ENCODE assay signal across 8 cellular contexts in the genomic region with DNA sequence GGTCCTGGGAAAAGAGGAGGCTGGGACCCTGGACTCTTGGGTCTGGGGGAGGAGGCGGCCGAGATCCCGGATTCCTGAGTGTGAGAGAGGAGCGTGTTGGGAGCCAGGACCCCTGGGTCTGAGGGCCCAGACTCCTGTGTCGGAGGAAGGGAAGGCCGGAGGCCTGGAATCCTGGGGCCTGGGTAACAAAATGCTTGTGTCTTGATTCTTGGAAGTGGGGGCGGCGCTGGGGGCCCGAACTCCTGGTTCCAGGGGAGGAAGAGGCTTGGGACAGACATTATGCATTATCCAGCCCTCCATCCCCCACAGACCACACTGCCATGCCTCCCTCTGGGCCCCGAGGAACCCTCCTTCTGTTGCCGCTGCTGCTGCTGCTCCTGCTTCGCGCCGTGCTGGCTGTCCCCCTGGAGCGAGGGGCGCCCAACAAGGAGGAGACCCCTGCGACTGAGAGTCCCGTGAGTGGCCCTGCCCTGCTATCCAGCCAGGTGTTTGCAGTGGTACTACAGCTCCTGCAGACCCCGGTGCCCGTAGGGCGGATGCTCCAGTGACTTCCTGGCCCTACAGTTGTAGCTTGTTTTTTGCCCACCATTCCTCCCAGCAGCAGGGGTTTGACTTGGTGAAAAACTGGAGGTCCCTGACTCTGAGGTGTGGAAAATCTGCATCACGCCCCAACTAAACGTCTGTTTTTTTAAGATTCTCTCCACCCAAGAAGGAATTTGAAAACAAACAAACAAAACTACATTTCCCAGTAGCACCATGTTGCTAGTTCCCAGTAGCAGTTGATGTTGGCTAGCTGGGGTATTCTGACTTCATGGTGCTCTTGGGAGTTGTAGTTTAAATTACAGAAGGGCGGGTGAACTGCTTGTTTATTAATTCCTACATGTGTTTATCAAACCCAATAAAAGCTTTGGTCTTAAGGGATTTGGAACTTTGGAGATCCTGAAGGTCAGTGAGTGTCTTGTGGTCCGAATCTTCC. TPM values are rescaled to one million over a fixed set of nuclear protein-coding genes. Genes with fewer than 3 reads are reported as not detected.
A peak's percentile ranks its signal among the peaks of the same experiment; 100 is the strongest.
DNase-seq lines count a peak whose midpoint lies in the region; ATAC-seq and TF ChIP-seq lines count a peak whose summit lies in the region.

No MANE protein-coding gene starts in this region.

- ATAC-seq in Panc1: peak; percentile 36
- ATAC-seq in left lung: peak; percentile 23
- ATAC-seq in HG02885 (IDR thresholded peaks at IDR 0.05; ENCODE audit: poor library complexity, unreplicated experiment): no peak
- ATAC-seq in GM21576 (IDR thresholded peaks at IDR 0.05; ENCODE audit: unreplicated experiment): no peak

- CTCF ChIA-PET in Panc1 (lab: Charles Lee): no interaction called here

- POLR2A ChIA-PET in Panc1 (lab: Charles Lee): interaction anchor here (0.5 kb wide), 1 partner anchor 17 kb away, joined by 8 read pairs; no protein-coding TSS in a partner anchor

- DNase-seq in stimulated activated CD4-positive, alpha-beta T cell treated with anti-CD3 and anti-CD28 coated beads, Interleukin-2, amount 100 ng/mL, for 24 hours: peak; percentile 13 to 23
- no peak for DNase-seq in stimulated activated CD4-positive, alpha-beta T cell treated with anti-CD3 and anti-CD28 coated beads, Interleukin-12 subunit alpha, Interleukin-12 subunit beta, amount 100 ng/mL, for 4 hours
- DNase-seq in Panc1 (ENCODE audit: low read depth, low spot score) (no peak), left lung (no peak), substantia nigra (lab: John Stamatoyannopoulos, UW) (peak in 5 of 49 donors; percentile 5 to 32 (median 16))
- peak; percentile 40 for DNase-seq in central memory CD4-positive, alpha-beta T cell

- H3K27ac ChIP-seq in Panc1 (ENCODE audit: low read length) (peak overlapping the region; percentile 86), left lung (peak overlapping the region; percentile 90 to 93), substantia nigra (ENCODE audit: low read depth, low read length, poor library complexity, severe bottlenecking) (peak overlapping the region; percentile 93)

- TSS peak; percentile 94 for BruUV-seq in Panc1 (replicated peaks; lab: Mats Ljungman, UMichigan)

- in situ Hi-C loops in Panc1 (cut with HindIII; ENCODE audit: low pct_unique_long_range_greater_than_20kb, low sequenced_read_pairs): no loop called here

- intact Hi-C loops in Panc1 (cut with micrococcal nuclease; ENCODE audit: unreplicated experiment): no loop called here
- intact Hi-C loops in left lung (cut with DNase I): no loop called here

- TF ChIP-seq CTCF in Panc1 (IDR thresholded peaks at IDR 0.05) (no peak), left lung (IDR thresholded peaks at IDR 0.05) (no peak)

- H3K27me3 ChIP-seq in Panc1 (ENCODE audit: control insufficient read depth, insufficient read depth, low read length): no peaks in the 10 kb centered on the region
- H3K27me3 ChIP-seq in left lung: peaks cover 0 to 10% of the 10 kb centered on the region in 2 donors

- 0 out of 2 replicates have a peak, but pooled peaks cover 3% of the 10 kb centered on the region for H3K4me1 ChIP-seq in Panc1 (ENCODE audit: control insufficient read depth, insufficient read depth, low read length)
- H3K4me1 ChIP-seq in left lung: peaks cover 10 to 38% of the 10 kb centered on the region in 2 donors

- no peaks in the 10 kb centered on the region for H3K9me3 ChIP-seq in Panc1 (ENCODE audit: control insufficient read depth, insufficient read depth, low read depth, low read length)
- no peaks in the 10 kb centered on the region for H3K9me3 ChIP-seq in left lung

- H3K36me3 ChIP-seq in Panc1 (ENCODE audit: control insufficient read depth, insufficient read depth, low read length) (no peaks in the 10 kb centered on the region), left lung (peaks cover 0 to 18% of the 10 kb centered on the region in 2 donors)

- H3K4me3 ChIP-seq in Panc1 (ENCODE audit: low read depth in 2 of 2, low read length in 2 of 2): peak overlapping the region; percentile 86 to 93
- peak overlapping the region; percentile 87 to 99 for H3K4me3 ChIP-seq in left lung

RNA-seq across cellular contexts. Expression of a gene that starts 0.7 kb away (rescaled TPM):
- 102 TPM for total RNA-seq in Panc1 (2021; ENCODE audit: unreplicated experiment)
- 259 TPM for polyA plus RNA-seq in Panc1 (2012; ENCODE audit: insufficient read length)
- total RNA-seq in left lung: 100 to 1,000 TPM; 286 to 331 TPM

RNA-seq across cellular contexts. Expression of a gene that starts 2.2 kb away (rescaled TPM):
- total RNA-seq in Panc1 (2021; ENCODE audit: unreplicated experiment): 0.15 TPM
- not detected for polyA plus RNA-seq in Panc1 (2012; ENCODE audit: insufficient read length)
- 1 to 10 TPM in 1 of 2 donors, under 1 TPM in 1; 0.89 to 1.2 TPM for total RNA-seq in left lung

RNA-seq across cellular contexts. Expression of a gene that starts 28.5 kb away (rescaled TPM):
- total RNA-seq in Panc1 (2021; ENCODE audit: unreplicated experiment) (27.1 TPM), left lung (10 to 100 TPM; 68.4 to 74.8 TPM)
- polyA plus RNA-seq in Panc1 (2012; ENCODE audit: insufficient read length): 21.8 TPM

RNA-seq across cellular contexts. Expression of a gene that starts 32.3 kb away (rescaled TPM):
- 4.2 TPM for total RNA-seq in Panc1 (2021; ENCODE audit: unreplicated experiment)
- polyA plus RNA-seq in Panc1 (2012; ENCODE audit: insufficient read length): 4.4 TPM
- 10 to 100 TPM; 21.0 to 37.3 TPM for total RNA-seq in left lung

RNA-seq across cellular contexts. Expression of a gene that starts 32.7 kb away (rescaled TPM):
- 0.85 TPM for total RNA-seq in Panc1 (2021; ENCODE audit: unreplicated experiment)
- polyA plus RNA-seq in Panc1 (2012; ENCODE audit: insufficient read length): 0.58 TPM
- total RNA-seq in left lung: 1 to 10 TPM; 3.3 to 4.1 TPM

Comparison
In these comparisons a context has a peak if more than half of its experiments do, and no peak if none do; other contexts are left out.
1. DNase-seq: peak in stimulated activated CD4-positive, alpha-beta T cell treated with anti-CD3 and anti-CD28 coated beads, Interleukin-2, amount 100 ng/mL, for 24 hours (2 of 2) and central memory CD4-positive, alpha-beta T cell (single experiment); none in stimulated activated CD4-positive, alpha-beta T cell treated with anti-CD3 and anti-CD28 coated beads, Interleukin-12 subunit alpha, Interleukin-12 subunit beta, amount 100 ng/mL, for 4 hours (single experiment), Panc1 (single experiment) and left lung (0 of 2).
2. ATAC-seq: peak in Panc1 (single experiment) and left lung (single experiment); none in HG02885 (single experiment) and GM21576 (single experiment).
3. Peak in every context shown above with its lines, with median percentiles within 50 percentile points of each other: H3K27ac ChIP-seq.